ENCODE assay signal across 17 cellular contexts in the genomic region with DNA sequence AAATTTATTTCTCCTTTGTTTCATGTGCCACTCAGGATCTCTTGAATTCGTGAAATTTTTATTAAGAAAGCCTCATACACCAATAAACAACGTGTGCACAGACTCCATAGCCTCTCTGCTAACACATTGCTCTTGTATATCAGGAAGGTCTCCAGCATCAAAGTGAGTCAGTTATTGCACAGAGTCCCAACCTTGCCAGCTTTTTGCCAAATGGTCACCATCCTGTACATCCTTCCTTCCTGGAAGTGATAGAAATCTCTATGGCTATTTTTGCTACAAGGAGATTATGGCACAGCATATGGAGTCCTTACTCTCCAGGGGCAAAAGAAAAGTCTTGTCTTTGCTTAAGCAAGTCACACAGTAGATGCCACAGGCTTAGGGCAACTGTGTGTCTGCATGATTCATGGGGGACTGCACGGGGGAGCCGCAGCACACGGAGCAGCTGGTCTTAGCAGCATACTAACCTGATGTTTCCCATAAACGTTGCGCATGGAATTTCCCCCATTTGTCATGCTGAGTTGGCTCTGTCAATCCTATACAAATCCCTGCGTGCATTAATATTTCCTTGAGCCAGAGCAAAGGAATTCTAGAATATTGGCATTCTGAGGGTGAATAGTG.
A peak's percentile ranks its signal among the peaks of the same experiment; 100 is the strongest.
DNase-seq lines count a peak whose midpoint lies in the region; ATAC-seq, FAIRE-seq and TF ChIP-seq lines count a peak whose summit lies in the region.
"Had no signal": no experiment of that assay in that cellular context is flagged by ENCODE, and none has a peak within 500 bp of the region (broad histone marks: within the 10 kb centered on the region; RNA-seq: fewer than 3 reads in every experiment).

No MANE protein-coding gene starts in this region.

- no peaks in the 10 kb centered on the region for H3K36me3 Mint-ChIP-seq in activated CD8-positive, alpha-beta memory T cell treated with anti-CD3 and anti-CD28 coated beads, Interleukin-2, amount 10 ng/mL, durations not matched to agents 7 days and 5 days

- no peak overlapping the region for H3K4me3 Mint-ChIP-seq in activated CD8-positive, alpha-beta memory T cell treated with anti-CD3 and anti-CD28 coated beads, Interleukin-2, amount 10 ng/mL, durations not matched to agents 7 days and 5 days
- H3K4me3 Mint-ChIP-seq: activated T-cell treated with anti-CD3 and anti-CD28 coated beads, Interleukin-2, amount 50 U/mL, for 4 hours had no signal

- H3K4me1 Mint-ChIP-seq in activated CD8-positive, alpha-beta memory T cell treated with anti-CD3 and anti-CD28 coated beads, Interleukin-2, amount 10 ng/mL, durations not matched to agents 7 days and 5 days = no peaks in the 10 kb centered on the region

- no peak overlapping the region for H3K4me3 ChIP-seq in brain microvascular endothelial cell (ENCODE audit: low read depth, low read length)
- no peak overlapping the region for H3K4me3 ChIP-seq in kidney epithelial cell (ENCODE audit: low read depth, low read length)
- H3K4me3 ChIP-seq: spleen, suprapubic skin had no signal

- no peak overlapping the region for H3K27ac ChIP-seq in brain microvascular endothelial cell
- H3K27ac ChIP-seq: spleen, suprapubic skin had no signal

- no peak overlapping the region for H3K27ac Mint-ChIP-seq in activated CD8-positive, alpha-beta memory T cell treated with anti-CD3 and anti-CD28 coated beads, Interleukin-2, amount 10 ng/mL, durations not matched to agents 7 days and 5 days

- DNase-seq in NCI-H82 (lab: John Stamatoyannopoulos, UW) (peak; percentile 18), NCI-H82 treated with DMSO at 0.1 percent for 48 hours (lab: John Stamatoyannopoulos, UW; ENCODE audit: unreplicated experiment) (no peak), brain microvascular endothelial cell (peak; percentile 58), kidney epithelial cell (ENCODE audit: low read depth) (peak; percentile 60), urothelium cell line (ENCODE audit: low spot score) (no peak)
- no peak for DNase-seq in activated CD8-positive, alpha-beta memory T cell treated with anti-CD3 and anti-CD28 coated beads, Interleukin-2, amount 10 ng/mL, durations not matched to agents 7 days and 5 days
- DNase-seq: 8988T; activated CD4-positive, alpha-beta T cell treated with anti-CD3 and anti-CD28 coated beads for 48 hours; activated T-cell treated with anti-CD3 and anti-CD28 coated beads, Interleukin-2, amount 50 U/mL, for 4 hours; amygdala; COR-L47; NCI-H2227 treated with DMSO at 0.1 percent for 48 hours; spleen; T-helper 1 cell had no signal

- FAIRE-seq in urothelium cell line (lab: Jason Lieb, UNC) = peak; percentile 70

- peaks cover 31% of the 10 kb centered on the region for H3K27me3 Mint-ChIP-seq in activated CD8-positive, alpha-beta memory T cell treated with anti-CD3 and anti-CD28 coated beads, Interleukin-2, amount 10 ng/mL, durations not matched to agents 7 days and 5 days

- ATAC-seq in HG03095 (IDR thresholded peaks at IDR 0.05; ENCODE audit: unreplicated experiment) (no peak), GM21515 (IDR thresholded peaks at IDR 0.05; ENCODE audit: unreplicated experiment) (no peak)
- ATAC-seq in activated CD8-positive, alpha-beta memory T cell treated with anti-CD3 and anti-CD28 coated beads, Interleukin-2, amount 10 ng/mL, durations not matched to agents 7 days and 5 days = no peak
- ATAC-seq: activated T-cell treated with anti-CD3 and anti-CD28 coated beads, Interleukin-2, amount 50 U/mL, for 4 hours had no signal

- TF ChIP-seq CTCF in brain microvascular endothelial cell (IDR thresholded peaks at IDR 0.05; ENCODE audit: low read depth, low read length, missing control alignments) (no peak), kidney epithelial cell (IDR thresholded peaks at IDR 0.05; ENCODE audit: insufficient read depth, low read length, poor library complexity, severe bottlenecking) (no peak)

- no peaks in the 10 kb centered on the region for H3K9me3 Mint-ChIP-seq in activated CD8-positive, alpha-beta memory T cell treated with anti-CD3 and anti-CD28 coated beads, Interleukin-2, amount 10 ng/mL, durations not matched to agents 7 days and 5 days (ENCODE audit: low read depth)
- H3K9me3 Mint-ChIP-seq: activated T-cell treated with anti-CD3 and anti-CD28 coated beads, Interleukin-2, amount 50 U/mL, for 4 hours had no signal

- in situ Hi-C loops in brain microvascular endothelial cell (cut with HindIII; ENCODE audit: low pct_ligation_motif_present, low sequenced_read_pairs) = no loop called here

- H3K36me3 ChIP-seq in brain microvascular endothelial cell (replicated peaks) (no peaks in the 10 kb centered on the region), kidney epithelial cell (ENCODE audit: control insufficient read depth, insufficient read depth, low read length) (no peaks in the 10 kb centered on the region)
- H3K36me3 ChIP-seq: spleen, suprapubic skin had no signal

- CTCF ChIA-PET in activated CD8-positive, alpha-beta memory T cell treated with anti-CD3 and anti-CD28 coated beads, Interleukin-2, amount 10 ng/mL, durations not matched to agents 7 days and 5 days (lab: Charles Lee) = interaction anchor here (0.6 to 1.1 kb wide), 2 partner anchors 11 to 23 kb away, joined by 3 read pairs; no protein-coding TSS in a partner anchor

- H3K27me3 ChIP-seq in brain microvascular endothelial cell (replicated peaks) (no peaks in the 10 kb centered on the region), kidney epithelial cell (ENCODE audit: control insufficient read depth, insufficient read depth, low read length) (no peaks in the 10 kb centered on the region)
- H3K27me3 ChIP-seq: spleen, suprapubic skin had no signal

Comparison
In these comparisons a context has a peak if more than half of its experiments do, and no peak if none do; other contexts are left out.
1. DNase-seq: peak in NCI-H82 (single experiment), brain microvascular endothelial cell (single experiment) and kidney epithelial cell (single experiment); none in NCI-H82 treated with DMSO at 0.1 percent for 48 hours (single experiment), urothelium cell line (single experiment) and activated CD8-positive, alpha-beta memory T cell treated with anti-CD3 and anti-CD28 coated beads, Interleukin-2, amount 10 ng/mL, durations not matched to agents 7 days and 5 days (single experiment).